Comparison of ENCODE assay signal across 1 cellular context in the genomic region with DNA sequence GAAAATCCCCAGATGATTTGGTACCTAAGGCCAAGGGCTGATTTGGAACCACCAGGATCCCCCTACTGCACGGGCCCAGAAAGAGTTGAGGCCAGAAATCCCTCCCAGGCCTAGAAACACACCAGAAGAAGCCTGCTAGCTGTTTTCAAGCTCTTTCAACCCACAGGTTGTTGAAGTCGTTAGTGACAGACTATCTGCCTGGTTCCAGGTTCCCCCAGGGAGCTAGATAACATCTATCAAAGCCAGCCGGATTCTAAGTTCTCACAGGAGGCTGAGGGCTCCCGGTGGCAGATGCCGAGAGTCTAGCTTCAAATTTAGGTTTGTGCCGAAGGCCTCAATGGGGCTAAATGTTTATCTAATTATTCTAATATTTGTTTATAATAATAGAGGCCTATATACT.
TF ChIP-seq lines count a peak whose summit lies in the region.

No MANE protein-coding gene starts in this region.

TF ChIP-seq in K562, 482 proteins besides CTCF, POLR2A, EP300 and RAD21 (continued from another document):
- TF ChIP-seq, protein P1, sequence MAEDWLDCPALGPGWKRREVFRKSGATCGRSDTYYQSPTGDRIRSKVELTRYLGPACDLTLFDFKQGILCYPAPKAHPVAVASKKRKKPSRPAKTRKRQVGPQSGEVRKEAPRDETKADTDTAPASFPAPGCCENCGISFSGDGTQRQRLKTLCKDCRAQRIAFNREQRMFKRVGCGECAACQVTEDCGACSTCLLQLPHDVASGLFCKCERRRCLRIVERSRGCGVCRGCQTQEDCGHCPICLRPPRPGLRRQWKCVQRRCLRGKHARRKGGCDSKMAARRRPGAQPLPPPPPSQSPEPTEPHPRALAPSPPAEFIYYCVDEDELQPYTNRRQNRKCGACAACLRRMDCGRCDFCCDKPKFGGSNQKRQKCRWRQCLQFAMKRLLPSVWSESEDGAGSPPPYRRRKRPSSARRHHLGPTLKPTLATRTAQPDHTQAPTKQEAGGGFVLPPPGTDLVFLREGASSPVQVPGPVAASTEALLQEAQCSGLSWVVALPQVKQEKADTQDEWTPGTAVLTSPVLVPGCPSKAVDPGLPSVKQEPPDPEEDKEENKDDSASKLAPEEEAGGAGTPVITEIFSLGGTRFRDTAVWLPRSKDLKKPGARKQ (CRISPR knock-in tag; IDR thresholded peaks at IDR 0.05) = no peak
- TF ChIP-seq ZFX (CRISPR knock-in tag; IDR thresholded peaks at IDR 0.05) (peak; percentile 43; the same call in 1 of the 2 replicates), SMARCE1 (IDR thresholded peaks at IDR 0.05) (no peak), ARID1B (IDR thresholded peaks at IDR 0.05) (peak; percentile 65), CBFA2T3 (IDR thresholded peaks at IDR 0.05) (peak; percentile 69), CBFA2T2 (conservative IDR thresholded peaks at IDR 0.05) (peak; percentile 34; the same call in 1 of the 2 replicates), SMAD3 (CRISPR knock-in tag; conservative IDR thresholded peaks at IDR 0.05) (no peak)
- TF ChIP-seq, protein P2, sequence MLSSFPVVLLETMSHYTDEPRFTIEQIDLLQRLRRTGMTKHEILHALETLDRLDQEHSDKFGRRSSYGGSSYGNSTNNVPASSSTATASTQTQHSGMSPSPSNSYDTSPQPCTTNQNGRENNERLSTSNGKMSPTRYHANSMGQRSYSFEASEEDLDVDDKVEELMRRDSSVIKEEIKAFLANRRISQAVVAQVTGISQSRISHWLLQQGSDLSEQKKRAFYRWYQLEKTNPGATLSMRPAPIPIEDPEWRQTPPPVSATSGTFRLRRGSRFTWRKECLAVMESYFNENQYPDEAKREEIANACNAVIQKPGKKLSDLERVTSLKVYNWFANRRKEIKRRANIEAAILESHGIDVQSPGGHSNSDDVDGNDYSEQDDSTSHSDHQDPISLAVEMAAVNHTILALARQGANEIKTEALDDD (IDR thresholded peaks at IDR 0.05) = peak; percentile 35; the same call in 1 of the 2 replicates
